1 cellular context compared by ENCODE assay signal in genomic region chr18:26568926-26569700, GRCh38.
TF ChIP-seq lines count a peak whose summit lies in the region.

No MANE protein-coding gene starts in this region.

TF ChIP-seq in GM23338, 12 proteins besides CTCF, POLR2A, EP300 and RAD21 (continued from another document):
- TF ChIP-seq REST (IDR thresholded peaks at IDR 0.05; ENCODE audit: unreplicated experiment): no peak
- TF ChIP-seq EZH2phosphoT487 (IDR thresholded peaks at IDR 0.05; ENCODE audit: unreplicated experiment): no peak
- TF ChIP-seq CREB1 (CRISPR knock-in tag; IDR thresholded peaks at IDR 0.05; ENCODE audit: low read depth): no peak
- no peak for TF ChIP-seq ZNF462 (CRISPR knock-in tag; IDR thresholded peaks at IDR 0.05)
- TF ChIP-seq NANOG (IDR thresholded peaks at IDR 0.05; ENCODE audit: borderline replicate concordance): no peak
